Comparison of ENCODE assay signal across 25 cellular contexts in the genomic region with DNA sequence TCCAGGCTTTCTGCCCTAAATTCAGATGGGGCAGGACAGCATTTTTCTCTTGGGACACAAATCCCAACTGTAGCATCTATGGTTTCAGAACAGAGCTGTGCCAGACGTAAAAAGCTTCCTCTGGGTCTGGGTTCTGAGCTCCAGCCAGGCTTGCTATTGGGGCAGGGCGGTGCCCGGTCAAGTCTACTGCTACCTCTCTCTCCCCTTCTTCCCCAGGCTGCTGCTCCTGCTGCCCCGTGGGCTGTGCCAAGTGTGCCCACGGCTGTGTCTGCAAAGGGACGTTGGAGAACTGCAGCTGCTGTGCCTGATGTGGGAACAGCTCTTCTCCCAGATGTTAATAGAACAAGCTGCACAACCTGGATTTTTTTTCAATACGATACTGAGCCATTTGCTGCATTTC. TPM values are rescaled to one million over a fixed set of nuclear protein-coding genes. Genes with fewer than 3 reads are reported as not detected.
DNase-seq lines count a peak whose midpoint lies in the region; ATAC-seq and TF ChIP-seq lines count a peak whose summit lies in the region.
"Had no signal": no experiment of that assay in that cellular context is flagged by ENCODE, and none has a peak within 500 bp of the region (broad histone marks: within the 10 kb centered on the region; RNA-seq: fewer than 3 reads in every experiment).

No MANE protein-coding gene starts in this region.

- no peak overlapping the region for H3K27ac Mint-ChIP-seq in naive thymus-derived CD4-positive, alpha-beta T cell
- H3K27ac Mint-ChIP-seq: activated CD8-positive, alpha-beta T cell treated with anti-CD3 and anti-CD28 coated beads, Interleukin-2, amount 10 ng/mL, durations not matched to agents 7 days and 5 days; activated T-cell treated with anti-CD3 and anti-CD28 coated beads, Interleukin-2, amount 50 U/mL, for 24 hours; H9 had no signal

- CTCF ChIA-PET in naive thymus-derived CD4-positive, alpha-beta T cell (lab: Charles Lee) = no interaction called here

- H3K36me3 ChIP-seq in MG63 = no peaks in the 10 kb centered on the region
- no peaks in the 10 kb centered on the region for H3K36me3 ChIP-seq in naive thymus-derived CD4-positive, alpha-beta T cell (ENCODE audit: control insufficient read depth in 2 of 3, insufficient read depth in 3 of 3, low read length in 3 of 3)

- no peak for DNase-seq in MG63
- DNase-seq in epithelial cell of proximal tubule (ENCODE audit: low read depth) = no peak
- DNase-seq in sciatic nerve (ENCODE audit: low spot score) = peak; percentile 44
- no peak for DNase-seq in naive thymus-derived CD4-positive, alpha-beta T cell
- DNase-seq: activated CD8-positive, alpha-beta T cell treated with anti-CD3 and anti-CD28 coated beads, Interleukin-2, amount 10 ng/mL, durations not matched to agents 7 days and 5 days; activated naive CD4-positive, alpha-beta T cell treated with Interleukin-2 at 50 U/mL for 16 hours; activated T-cell treated with anti-CD3 and anti-CD28 coated beads, Interleukin-2, amount 50 U/mL, for 24 hours; effector CD8-positive, alpha-beta T cell; EL; H9; mesendoderm; NCI-H187; NCI-H69; psoas muscle; substantia nigra had no signal

- peaks cover 0 to 4% (median 0%) of the 10 kb centered on the region in 11 donors for H3K9me3 Mint-ChIP-seq in naive thymus-derived CD4-positive, alpha-beta T cell
- H3K9me3 Mint-ChIP-seq: activated T-cell treated with anti-CD3 and anti-CD28 coated beads, Interleukin-2, amount 50 U/mL, for 24 hours; central memory CD8-positive, alpha-beta T cell; neural crest cell had no signal

- peaks cover 0 to 4% (median 0%) of the 10 kb centered on the region in 5 donors for H3K36me3 Mint-ChIP-seq in naive thymus-derived CD4-positive, alpha-beta T cell

- H3K4me1 Mint-ChIP-seq in naive thymus-derived CD4-positive, alpha-beta T cell = peaks cover 18 to 48% (median 28%) of the 10 kb centered on the region in 7 donors

- POLR2A ChIA-PET in naive thymus-derived CD4-positive, alpha-beta T cell (lab: Charles Lee) = no interaction called here

- H3K4me3 ChIP-seq in MG63 (peak overlapping the region; percentile 50), epithelial cell of proximal tubule (ENCODE audit: low read depth, low read length) (peak overlapping the region; percentile 60)
- no peak overlapping the region for H3K4me3 ChIP-seq in naive thymus-derived CD4-positive, alpha-beta T cell (ENCODE audit: low read length)
- H3K4me3 ChIP-seq: K562 had no signal

- H3K27me3 ChIP-seq in MG63 = no peaks in the 10 kb centered on the region; the same call in 1 of the 2 replicates
- H3K27me3 ChIP-seq in naive thymus-derived CD4-positive, alpha-beta T cell (ENCODE audit: control insufficient read depth in 2 of 2, insufficient read depth in 2 of 2, low read length in 2 of 2) = peaks cover 3 to 38% of the 10 kb centered on the region in 2 donors

- no peak for ATAC-seq in sciatic nerve
- no peak for ATAC-seq in HG03039 (IDR thresholded peaks at IDR 0.05; ENCODE audit: unreplicated experiment)
- no peak for ATAC-seq in HG02840 (IDR thresholded peaks at IDR 0.05; ENCODE audit: low FRiP score, unreplicated experiment)
- no peak for ATAC-seq in naive thymus-derived CD4-positive, alpha-beta T cell
- ATAC-seq: activated CD4-positive, CD25-positive, alpha-beta regulatory T cell treated with anti-CD3 and anti-CD28 coated beads, Interleukin-2, amount 50 U/mL, for 24 hours; activated CD8-positive, alpha-beta T cell treated with anti-CD3 and anti-CD28 coated beads, Interleukin-2, amount 10 ng/mL, durations not matched to agents 7 days and 5 days; esophagus mucosa; K562 had no signal

- peaks cover 72 to 82% (median 75%) of the 10 kb centered on the region in 5 donors for H3K27me3 Mint-ChIP-seq in naive thymus-derived CD4-positive, alpha-beta T cell

- peak overlapping the region in 3 of 10 donors; percentile 66 to 85 (median 71) for H3K4me3 Mint-ChIP-seq in naive thymus-derived CD4-positive, alpha-beta T cell

- H3K4me1 ChIP-seq in naive thymus-derived CD4-positive, alpha-beta T cell (ENCODE audit: control insufficient read depth in 2 of 2, insufficient read depth in 2 of 2, low read length in 2 of 2) = peaks cover 4 to 10% of the 10 kb centered on the region in 2 donors

- no peaks in the 10 kb centered on the region for H3K9me3 ChIP-seq in MG63
- no peaks in the 10 kb centered on the region for H3K9me3 ChIP-seq in naive thymus-derived CD4-positive, alpha-beta T cell (ENCODE audit: control insufficient read depth in 2 of 3, low read length in 3 of 3)
- H3K9me3 ChIP-seq: psoas muscle had no signal

- H3K27ac ChIP-seq in naive thymus-derived CD4-positive, alpha-beta T cell (ENCODE audit: low read depth, low read length) = no peak overlapping the region
- H3K27ac ChIP-seq: C4-2B had no signal

- intact Hi-C loops in sciatic nerve (cut with DNase I) = no loop called here
- intact Hi-C loops in naive thymus-derived CD4-positive, alpha-beta T cell (cut with micrococcal nuclease) = no loop called here

- TF ChIP-seq CTCF in epithelial cell of proximal tubule (conservative IDR thresholded peaks at IDR 0.05; ENCODE audit: low read depth, low read length) = no peak

RNA-seq across cellular contexts. Expression of a gene that starts 1.1 kb away (rescaled TPM):
- total RNA-seq in MG63 (2014; rRNA removed; shearing (Covaris generic); ENCODE audit: low replicate concordance) = 5.2 and 26.7 TPM in 2 replicates
- 19.1 and 124 TPM in 2 replicates for total RNA-seq in epithelial cell of proximal tubule
- 6.7 TPM for total RNA-seq in sciatic nerve
- total RNA-seq in naive thymus-derived CD4-positive, alpha-beta T cell = not detected
- polyA plus RNA-seq in naive thymus-derived CD4-positive, alpha-beta T cell = not detected
- total RNA-seq: activated CD8-positive, alpha-beta T cell treated with anti-CD3 and anti-CD28 coated beads, Interleukin-2, amount 10 ng/mL, durations not matched to agents 7 days and 5 days; K562; neural crest cell; OCI-LY7 had no signal
- polyA plus RNA-seq: K562 had no signal

RNA-seq across cellular contexts. Expression of a gene that starts 4.9 kb away (rescaled TPM):
- not detected in 2 replicates for total RNA-seq in MG63 (2014; rRNA removed; shearing (Covaris generic); ENCODE audit: low replicate concordance)
- total RNA-seq in epithelial cell of proximal tubule (26.0 and 62.4 TPM in 2 replicates), sciatic nerve (1.8 TPM)
- total RNA-seq in naive thymus-derived CD4-positive, alpha-beta T cell = under 1 TPM in 1 of 5 experiments, not detected in 4; 0.92 TPM
- not detected for polyA plus RNA-seq in naive thymus-derived CD4-positive, alpha-beta T cell
- total RNA-seq: activated CD8-positive, alpha-beta T cell treated with anti-CD3 and anti-CD28 coated beads, Interleukin-2, amount 10 ng/mL, durations not matched to agents 7 days and 5 days; H9; K562; kidney epithelial cell; neural crest cell; OCI-LY7 had no signal

RNA-seq across cellular contexts. Expression of a gene that starts 8.0 kb away (rescaled TPM):
- 49.5 and 203 TPM in 2 replicates for total RNA-seq in MG63 (2014; rRNA removed; shearing (Covaris generic); ENCODE audit: low replicate concordance)
- total RNA-seq in epithelial cell of proximal tubule (724 and 1,203 TPM in 2 replicates), sciatic nerve (44.7 TPM)
- 100 to 1,000 TPM in 1 of 5 experiments, 1 to 10 TPM in 1, under 1 TPM in 2, not detected in 1; 0.45 to 166 (median 2.5) TPM for total RNA-seq in naive thymus-derived CD4-positive, alpha-beta T cell
- polyA plus RNA-seq in naive thymus-derived CD4-positive, alpha-beta T cell = 1 to 10 TPM; 3.5 to 5.2 TPM
- total RNA-seq: OCI-LY7 had no signal

RNA-seq across cellular contexts. Expression of a gene that starts 18.2 kb away (rescaled TPM):
- not detected in 2 replicates for total RNA-seq in MG63 (2014; rRNA removed; shearing (Covaris generic); ENCODE audit: low replicate concordance)
- total RNA-seq in epithelial cell of proximal tubule (not detected in 2 replicates), sciatic nerve (not detected)
- not detected for total RNA-seq in naive thymus-derived CD4-positive, alpha-beta T cell
- polyA plus RNA-seq in naive thymus-derived CD4-positive, alpha-beta T cell = not detected
- total RNA-seq: activated CD8-positive, alpha-beta T cell treated with anti-CD3 and anti-CD28 coated beads, Interleukin-2, amount 10 ng/mL, durations not matched to agents 7 days and 5 days; esophagus mucosa; H9; K562; kidney epithelial cell; neural crest cell; OCI-LY7; psoas muscle had no signal
- polyA plus RNA-seq: K562, psoas muscle had no signal

RNA-seq across cellular contexts. Expression of a gene that starts 24.2 kb away (rescaled TPM):
- total RNA-seq in MG63 (2014; rRNA removed; shearing (Covaris generic); ENCODE audit: low replicate concordance) = not detected in 2 replicates
- total RNA-seq in epithelial cell of proximal tubule (15.3 and 95.8 TPM in 2 replicates), sciatic nerve (6.2 TPM)
- 10 to 100 TPM in 1 of 5 experiments, 1 to 10 TPM in 4; 5.6 to 20.6 (median 8.7) TPM for total RNA-seq in naive thymus-derived CD4-positive, alpha-beta T cell
- 10 to 100 TPM; 22.1 to 42.4 TPM for polyA plus RNA-seq in naive thymus-derived CD4-positive, alpha-beta T cell
